In the genomic region with DNA sequence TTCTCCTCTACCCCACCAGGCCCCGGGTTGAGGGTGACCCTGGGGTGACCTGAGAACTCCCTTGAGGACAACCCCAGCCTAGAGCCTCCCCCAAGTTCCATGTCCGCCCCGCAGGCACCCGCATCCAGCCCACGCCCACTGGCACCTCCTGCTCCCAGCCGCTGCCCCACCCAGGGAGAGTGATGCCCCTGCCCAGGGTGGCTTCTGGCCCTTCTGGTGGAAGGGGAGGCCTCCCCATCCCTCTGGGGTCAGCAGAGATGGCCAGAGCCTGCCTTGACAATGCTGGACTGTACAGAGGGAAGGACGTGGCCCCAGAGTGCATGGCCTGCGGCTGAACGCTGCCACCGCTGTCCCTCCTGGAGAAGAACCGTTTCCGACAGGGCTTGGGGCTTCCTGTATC, we compare ENCODE assay signal across 43 cellular contexts. TPM values are rescaled to one million over a fixed set of nuclear protein-coding genes. Genes with fewer than 3 reads are reported as not detected.
"Had no signal": no experiment of that assay in that cellular context is flagged by ENCODE, and none has a peak within 500 bp of the region (broad histone marks: within the 10 kb centered on the region; RNA-seq: fewer than 3 reads in every experiment).

No MANE protein-coding gene starts in this region.

- H3K4me3 ChIP-seq: adrenal gland, ascending aorta, body of pancreas, breast epithelium, cardiac muscle cell had no signal

- H3K4me3 Mint-ChIP-seq: activated naive CD4-positive, alpha-beta T cell treated with anti-CD3 and anti-CD28 coated beads for 36 hours; activated naive CD4-positive, alpha-beta T cell treated with anti-CD3 and anti-CD28 coated beads, Interleukin-2, amount 10 ng/mL, durations not matched to agents 7 days and 5 days; activated naive CD4-positive, alpha-beta T cell treated with anti-CD3 and anti-CD28 coated beads, Interleukin-2, amount 50 U/mL, for 24 hours; activated naive CD8-positive, alpha-beta T cell; activated naive CD8-positive, alpha-beta T cell treated with anti-CD3 and anti-CD28 coated beads for 36 hours; activated naive CD8-positive, alpha-beta T cell treated with anti-CD3 and anti-CD28 coated beads, Interleukin-2, amount 10 ng/mL, durations not matched to agents 7 days and 5 days; activated naive CD8-positive, alpha-beta T cell treated with anti-CD3 and anti-CD28 coated beads, Interleukin-2, amount 50 U/mL, for 24 hours; activated T-cell treated with anti-CD3 and anti-CD28 coated beads, Interleukin-2, amount 50 U/mL, for 24 hours; activated T-cell treated with anti-CD3 and anti-CD28 coated beads, Interleukin-2, amount 50 U/mL, for 4 hours; activated T-cell treated with anti-CD3 and anti-CD28 coated beads, Interleukin-2, amount 50 U/mL, for 72 hours; activated T-helper 1 cell treated with anti-CD3 and anti-CD28 coated beads, Interleukin-12 subunit alpha, Interleukin-12 subunit beta, Interleukin-2, Interleukin-4 antibody, amounts not matched to agents 30 ng/mL and 10 ng/mL and 1 ng/mL, durations not matched to agents 14 hours and 24 hours and 36 hours; activated T-helper 17 cell treated with anti-CD3 and anti-CD28 coated beads, Interleukin-2, amount 50 U/mL, for 72 hours; brain; central memory CD8-positive, alpha-beta T cell had no signal

- H3K27me3 ChIP-seq: adrenal gland, ascending aorta, body of pancreas, brain microvascular endothelial cell, cardiac muscle cell had no signal

- H3K4me1 Mint-ChIP-seq: activated naive CD4-positive, alpha-beta T cell treated with anti-CD3 and anti-CD28 coated beads, Interleukin-2, amount 10 ng/mL, durations not matched to agents 7 days and 5 days; activated naive CD4-positive, alpha-beta T cell treated with anti-CD3 and anti-CD28 coated beads, Interleukin-2, amount 50 U/mL, for 24 hours; activated naive CD8-positive, alpha-beta T cell treated with anti-CD3 and anti-CD28 coated beads for 36 hours; activated naive CD8-positive, alpha-beta T cell treated with anti-CD3 and anti-CD28 coated beads, Interleukin-2, amount 10 ng/mL, durations not matched to agents 7 days and 5 days; activated naive CD8-positive, alpha-beta T cell treated with anti-CD3 and anti-CD28 coated beads, Interleukin-2, amount 50 U/mL, for 24 hours; activated T-helper 17 cell treated with anti-CD3 and anti-CD28 coated beads, Interleukin-2, amount 50 U/mL, for 72 hours; central memory CD8-positive, alpha-beta T cell had no signal

- H3K27ac Mint-ChIP-seq: activated naive CD4-positive, alpha-beta T cell treated with anti-CD3 and anti-CD28 coated beads for 36 hours; activated naive CD4-positive, alpha-beta T cell treated with anti-CD3 and anti-CD28 coated beads, Interleukin-2, amount 10 ng/mL, durations not matched to agents 7 days and 5 days; activated naive CD4-positive, alpha-beta T cell treated with anti-CD3 and anti-CD28 coated beads, Interleukin-2, amount 50 U/mL, for 24 hours; activated naive CD4-positive, alpha-beta T cell treated with anti-CD3 and anti-CD28 coated beads, Interleukin-2, amount 50 U/mL, for 72 hours; activated naive CD8-positive, alpha-beta T cell; activated naive CD8-positive, alpha-beta T cell treated with anti-CD3 and anti-CD28 coated beads for 36 hours; activated naive CD8-positive, alpha-beta T cell treated with anti-CD3 and anti-CD28 coated beads, Interleukin-2, amount 10 ng/mL, durations not matched to agents 7 days and 5 days; activated naive CD8-positive, alpha-beta T cell treated with anti-CD3 and anti-CD28 coated beads, Interleukin-2, amount 50 U/mL, for 24 hours; activated T-cell treated with anti-CD3 and anti-CD28 coated beads, Interleukin-2, amount 50 U/mL, for 24 hours; activated T-cell treated with anti-CD3 and anti-CD28 coated beads, Interleukin-2, amount 50 U/mL, for 72 hours; activated T-helper 1 cell treated with anti-CD3 and anti-CD28 coated beads, Interleukin-12 subunit alpha, Interleukin-12 subunit beta, Interleukin-2, Interleukin-4 antibody, amounts not matched to agents 30 ng/mL and 10 ng/mL and 1 ng/mL, durations not matched to agents 14 hours and 24 hours and 36 hours; activated T-helper 17 cell treated with anti-CD3 and anti-CD28 coated beads, Interleukin-2, amount 50 U/mL, for 72 hours; activated T-helper 2 cell treated with anti-CD3 and anti-CD28 coated beads, Interferon-gamma antibody, Interleukin-2, Interleukin-4, amounts not matched to agents 10 μg/mL and 5 μg/mL and 100 μg/mL, durations not matched to agents 14 hours and 24 hours and 36 hours had no signal

- H3K27me3 Mint-ChIP-seq: activated naive CD4-positive, alpha-beta T cell treated with anti-CD3 and anti-CD28 coated beads, Interleukin-2, amount 10 ng/mL, durations not matched to agents 7 days and 5 days; activated naive CD4-positive, alpha-beta T cell treated with anti-CD3 and anti-CD28 coated beads, Interleukin-2, amount 50 U/mL, for 24 hours; activated naive CD8-positive, alpha-beta T cell; activated naive CD8-positive, alpha-beta T cell treated with anti-CD3 and anti-CD28 coated beads for 36 hours; activated naive CD8-positive, alpha-beta T cell treated with anti-CD3 and anti-CD28 coated beads, Interleukin-2, amount 10 ng/mL, durations not matched to agents 7 days and 5 days; activated naive CD8-positive, alpha-beta T cell treated with anti-CD3 and anti-CD28 coated beads, Interleukin-2, amount 50 U/mL, for 24 hours; activated T-cell treated with anti-CD3 and anti-CD28 coated beads, Interleukin-2, amount 50 U/mL, for 24 hours; activated T-helper 17 cell treated with anti-CD3 and anti-CD28 coated beads, Interleukin-2, amount 50 U/mL, for 72 hours; brain; central memory CD8-positive, alpha-beta T cell had no signal

- H3K36me3 ChIP-seq: adrenal gland, ascending aorta, brain microvascular endothelial cell, breast epithelium, cardiac muscle cell had no signal

- H3K9me3 ChIP-seq: adrenal gland, ascending aorta, body of pancreas, breast epithelium had no signal

- H3K4me1 ChIP-seq: adrenal gland, ascending aorta, breast epithelium had no signal

- H3K9me3 Mint-ChIP-seq: activated naive CD4-positive, alpha-beta T cell treated with anti-CD3 and anti-CD28 coated beads for 36 hours; activated naive CD4-positive, alpha-beta T cell treated with anti-CD3 and anti-CD28 coated beads, Interleukin-2, amount 50 U/mL, for 24 hours; activated naive CD4-positive, alpha-beta T cell treated with anti-CD3 and anti-CD28 coated beads, Interleukin-2, amount 50 U/mL, for 72 hours; activated naive CD8-positive, alpha-beta T cell treated with anti-CD3 and anti-CD28 coated beads for 36 hours; activated naive CD8-positive, alpha-beta T cell treated with anti-CD3 and anti-CD28 coated beads, Interleukin-2, amount 10 ng/mL, durations not matched to agents 7 days and 5 days; activated naive CD8-positive, alpha-beta T cell treated with anti-CD3 and anti-CD28 coated beads, Interleukin-2, amount 50 U/mL, for 24 hours; activated T-cell treated with anti-CD3 and anti-CD28 coated beads, Interleukin-2, amount 50 U/mL, for 24 hours; activated T-cell treated with anti-CD3 and anti-CD28 coated beads, Interleukin-2, amount 50 U/mL, for 4 hours; activated T-cell treated with anti-CD3 and anti-CD28 coated beads, Interleukin-2, amount 50 U/mL, for 72 hours; activated T-helper 1 cell treated with anti-CD3 and anti-CD28 coated beads, Interleukin-12 subunit alpha, Interleukin-12 subunit beta, Interleukin-2, Interleukin-4 antibody, amounts not matched to agents 30 ng/mL and 10 ng/mL and 1 ng/mL, durations not matched to agents 14 hours and 24 hours and 36 hours; activated T-helper 17 cell treated with anti-CD3 and anti-CD28 coated beads, Interleukin-2, amount 50 U/mL, for 72 hours; activated T-helper 2 cell treated with anti-CD3 and anti-CD28 coated beads, Interferon-gamma antibody, Interleukin-2, Interleukin-4, amounts not matched to agents 10 μg/mL and 5 μg/mL and 100 μg/mL, durations not matched to agents 14 hours and 24 hours and 36 hours; central memory CD8-positive, alpha-beta T cell had no signal

- ATAC-seq: activated naive CD4-positive, alpha-beta T cell treated with anti-CD3 and anti-CD28 coated beads, Interleukin-2, amount 50 U/mL, for 72 hours; activated naive CD8-positive, alpha-beta T cell treated with anti-CD3 and anti-CD28 coated beads, Interleukin-2, amount 50 U/mL, for 24 hours; activated T-cell treated with anti-CD3 and anti-CD28 coated beads, Interleukin-2, amount 50 U/mL, for 4 hours; activated T-cell treated with anti-CD3 and anti-CD28 coated beads, Interleukin-2, amount 50 U/mL, for 72 hours; activated T-helper 17 cell treated with anti-CD3 and anti-CD28 coated beads, Interleukin-2, amount 50 U/mL, for 72 hours; body of pancreas had no signal

- DNase-seq: activated effector memory CD4-positive, alpha-beta T cell treated with anti-CD3 and anti-CD28 coated beads, Interleukin-2, amount 50 U/mL, for 16 hours; activated effector memory CD4-positive, alpha-beta T cell treated with Interleukin-2 at 50 U/mL for 16 hours; activated gamma-delta T cell; activated gamma-delta T cell treated with Interleukin-2 at 50 U/mL for 16 hours; activated naive CD4-positive, alpha-beta T cell; activated naive CD4-positive, alpha-beta T cell treated with anti-CD3 and anti-CD28 coated beads for 36 hours; activated naive CD4-positive, alpha-beta T cell treated with anti-CD3 and anti-CD28 coated beads, Interleukin-2, amount 10 ng/mL, durations not matched to agents 7 days and 5 days; activated naive CD4-positive, alpha-beta T cell treated with anti-CD3 and anti-CD28 coated beads, Interleukin-2, amount 50 U/mL, for 16 hours; activated naive CD4-positive, alpha-beta T cell treated with Interleukin-2 at 50 U/mL for 16 hours; activated naive CD8-positive, alpha-beta T cell treated with anti-CD3 and anti-CD28 coated beads for 36 hours; activated naive CD8-positive, alpha-beta T cell treated with anti-CD3 and anti-CD28 coated beads, Interleukin-2, amount 10 ng/mL, durations not matched to agents 7 days and 5 days; activated T-cell treated with anti-CD3 and anti-CD28 coated beads for 4 hours; activated T-cell treated with anti-CD3 and anti-CD28 coated beads, Interleukin-2, amount 50 U/mL, for 1 hour; activated T-cell treated with anti-CD3 and anti-CD28 coated beads, Interleukin-2, amount 50 U/mL, for 24 hours; activated T-cell treated with anti-CD3 and anti-CD28 coated beads, Interleukin-2, amount 50 U/mL, for 4 hours; activated T-cell treated with anti-CD3 and anti-CD28 coated beads, Interleukin-2, amount 50 U/mL, for 48 hours; adrenal gland; amniotic stem cell; amygdala; anterior cingulate cortex; aorta; body of pancreas; brain microvascular endothelial cell; caudate nucleus; central memory CD4-positive, alpha-beta T cell; cerebellar nuclear complex had no signal

- H3K27ac ChIP-seq: ascending aorta, body of pancreas, brain microvascular endothelial cell, breast epithelium, cardiac muscle cell had no signal

- H3K36me3 Mint-ChIP-seq: activated naive CD4-positive, alpha-beta T cell treated with anti-CD3 and anti-CD28 coated beads, Interleukin-2, amount 10 ng/mL, durations not matched to agents 7 days and 5 days; activated naive CD4-positive, alpha-beta T cell treated with anti-CD3 and anti-CD28 coated beads, Interleukin-2, amount 50 U/mL, for 24 hours; activated naive CD4-positive, alpha-beta T cell treated with anti-CD3 and anti-CD28 coated beads, Interleukin-2, amount 50 U/mL, for 72 hours; activated naive CD8-positive, alpha-beta T cell; activated naive CD8-positive, alpha-beta T cell treated with anti-CD3 and anti-CD28 coated beads for 36 hours; activated naive CD8-positive, alpha-beta T cell treated with anti-CD3 and anti-CD28 coated beads, Interleukin-2, amount 10 ng/mL, durations not matched to agents 7 days and 5 days; brain had no signal

RNA-seq across cellular contexts. Expression of a gene that starts 1.1 kb away (rescaled TPM):
- total RNA-seq: activated naive CD4-positive, alpha-beta T cell treated with anti-CD3 and anti-CD28 coated beads for 36 hours; activated naive CD4-positive, alpha-beta T cell treated with anti-CD3 and anti-CD28 coated beads, Interleukin-2, amount 50 U/mL, for 72 hours; activated naive CD8-positive, alpha-beta T cell treated with anti-CD3 and anti-CD28 coated beads for 36 hours; activated naive CD8-positive, alpha-beta T cell treated with anti-CD3 and anti-CD28 coated beads, Interleukin-2, amount 10 ng/mL, durations not matched to agents 7 days and 5 days; activated T-cell treated with anti-CD3 and anti-CD28 coated beads, Interleukin-2, amount 50 U/mL, for 4 hours; activated T-cell treated with anti-CD3 and anti-CD28 coated beads, Interleukin-2, amount 50 U/mL, for 72 hours; activated T-helper 1 cell treated with anti-CD3 and anti-CD28 coated beads, Interleukin-12 subunit alpha, Interleukin-12 subunit beta, Interleukin-2, Interleukin-4 antibody, amounts not matched to agents 30 ng/mL and 10 ng/mL and 1 ng/mL, durations not matched to agents 14 hours and 24 hours and 36 hours; activated T-helper 17 cell treated with anti-CD3 and anti-CD28 coated beads, Interleukin-2, amount 50 U/mL, for 72 hours; activated T-helper 2 cell treated with anti-CD3 and anti-CD28 coated beads, Interferon-gamma antibody, Interleukin-2, Interleukin-4, amounts not matched to agents 10 μg/mL and 5 μg/mL and 100 μg/mL, durations not matched to agents 14 hours and 24 hours and 36 hours; ascending aorta; astrocyte; breast epithelium; cardiac muscle cell; cardiac septum had no signal
- polyA plus RNA-seq: aorta, cardiac muscle cell had no signal

RNA-seq across cellular contexts. Expression of a gene that starts 11.7 kb away (rescaled TPM):
- total RNA-seq: activated naive CD4-positive, alpha-beta T cell treated with anti-CD3 and anti-CD28 coated beads for 36 hours; activated naive CD4-positive, alpha-beta T cell treated with anti-CD3 and anti-CD28 coated beads, Interleukin-2, amount 50 U/mL, for 72 hours; activated naive CD8-positive, alpha-beta T cell treated with anti-CD3 and anti-CD28 coated beads for 36 hours; activated naive CD8-positive, alpha-beta T cell treated with anti-CD3 and anti-CD28 coated beads, Interleukin-2, amount 10 ng/mL, durations not matched to agents 7 days and 5 days; activated T-cell treated with anti-CD3 and anti-CD28 coated beads, Interleukin-2, amount 50 U/mL, for 4 hours; activated T-cell treated with anti-CD3 and anti-CD28 coated beads, Interleukin-2, amount 50 U/mL, for 72 hours; activated T-helper 1 cell treated with anti-CD3 and anti-CD28 coated beads, Interleukin-12 subunit alpha, Interleukin-12 subunit beta, Interleukin-2, Interleukin-4 antibody, amounts not matched to agents 30 ng/mL and 10 ng/mL and 1 ng/mL, durations not matched to agents 14 hours and 24 hours and 36 hours; activated T-helper 17 cell treated with anti-CD3 and anti-CD28 coated beads, Interleukin-2, amount 50 U/mL, for 72 hours; activated T-helper 2 cell treated with anti-CD3 and anti-CD28 coated beads, Interferon-gamma antibody, Interleukin-2, Interleukin-4, amounts not matched to agents 10 μg/mL and 5 μg/mL and 100 μg/mL, durations not matched to agents 14 hours and 24 hours and 36 hours; ascending aorta; astrocyte; breast epithelium; bronchial epithelial cell; cardiac muscle cell; cardiac septum; cerebellum had no signal
- polyA plus RNA-seq: cardiac muscle cell had no signal

RNA-seq across cellular contexts. Expression of a gene that starts 33.5 kb away (rescaled TPM):
- total RNA-seq: activated naive CD8-positive, alpha-beta T cell treated with anti-CD3 and anti-CD28 coated beads, Interleukin-2, amount 10 ng/mL, durations not matched to agents 7 days and 5 days had no signal
